In the genomic region with DNA sequence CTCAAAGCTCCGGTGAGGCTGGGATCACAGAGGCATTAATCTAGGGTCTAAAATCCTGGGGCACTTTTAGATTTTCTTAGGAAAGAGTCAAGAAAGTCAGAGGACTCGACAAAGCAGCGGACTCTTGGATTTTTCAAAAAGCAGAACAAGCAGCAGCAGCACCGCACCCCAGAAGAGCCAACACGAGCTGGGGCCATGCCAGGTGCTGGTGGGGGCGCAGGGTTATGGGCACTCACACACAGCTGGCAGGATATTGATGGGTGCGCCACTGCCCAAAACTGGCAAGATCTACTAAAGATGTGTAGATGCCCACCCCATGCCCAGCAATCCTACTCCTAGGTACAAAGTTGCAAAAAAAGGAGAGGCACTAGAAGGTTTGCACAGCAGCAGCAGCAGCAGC, we compare ENCODE assay signal across 28 cellular contexts. TPM values are rescaled to one million over a fixed set of nuclear protein-coding genes. Genes with fewer than 3 reads are reported as not detected.
DNase-seq lines count a peak whose midpoint lies in the region; ATAC-seq, FAIRE-seq and TF ChIP-seq lines count a peak whose summit lies in the region.
"Had no signal": no experiment of that assay in that cellular context is flagged by ENCODE, and none has a peak within 500 bp of the region (broad histone marks: within the 10 kb centered on the region; RNA-seq: fewer than 3 reads in every experiment).

No MANE protein-coding gene starts in this region.

- BruUV-seq in K562 (replicated peaks; lab: Mats Ljungman, UMichigan), result no TSS peak

- H2AFZ ChIP-seq in GM23338 (peak overlapping the region; percentile 78), K562 (ENCODE audit: low read depth, low read length) (peak overlapping the region; percentile 88)

- H3K4me2 ChIP-seq in GM23338 (no peak overlapping the region), K562 (ENCODE audit: insufficient read depth, low read length) (no peak overlapping the region; the same call in 1 of the 2 replicates)

- H3K4me1 Mint-ChIP-seq in GM23338, result peaks cover 17% of the 10 kb centered on the region
- peaks cover 5 to 6% (median 6%) of the 10 kb centered on the region in 3 donors for H3K4me1 Mint-ChIP-seq in naive B cell

- H3K36me3 ChIP-seq in GM23338 (ENCODE audit: insufficient read depth) (no peaks in the 10 kb centered on the region), K562 (ENCODE audit: control insufficient read depth, insufficient read depth, low read length) (no peaks in the 10 kb centered on the region), tibial nerve (no peaks in the 10 kb centered on the region)
- H3K36me3 ChIP-seq: esophagus squamous epithelium, HAP-1, heart left ventricle, left lung had no signal

- H3K27me3 ChIP-seq in GM23338 (ENCODE audit: insufficient read depth) (no peaks in the 10 kb centered on the region), K562 (ENCODE audit: control insufficient read depth in 2 of 2, insufficient read depth in 2 of 2, low read length in 2 of 2) (no peaks in the 10 kb centered on the region), tibial nerve (no peaks in the 10 kb centered on the region)
- H3K27me3 ChIP-seq: esophagus squamous epithelium, heart left ventricle, left lung had no signal

- no peak for TF ChIP-seq EP300 in K562 (IDR thresholded peaks at IDR 0.05; ENCODE audit: low read length)
- TF ChIP-seq EP300 in tibial nerve (IDR thresholded peaks at IDR 0.05), result no peak

- in situ Hi-C loops in K562 (cut with MboI), result no loop called here

- H3K36me3 Mint-ChIP-seq in GM23338 (ENCODE audit: low read depth) (no peaks in the 10 kb centered on the region), naive B cell (no peaks in the 10 kb centered on the region)
- H3K36me3 Mint-ChIP-seq: T-cell had no signal

- H3K79me2 ChIP-seq in GM23338 (replicated peaks; ENCODE audit: insufficient read depth), result no peaks in the 10 kb centered on the region
- H3K79me2 ChIP-seq in K562 (ENCODE audit: control insufficient read depth, insufficient read depth, low read length), result no peaks in the 10 kb centered on the region

- no peaks in the 10 kb centered on the region for H3F3A ChIP-seq in GM23338 (replicated peaks; ENCODE audit: low read depth)

- H3K9me3 ChIP-seq in K562 (replicated peaks; ENCODE audit: control insufficient read depth, insufficient read depth, low read depth, low read length), result no peaks in the 10 kb centered on the region
- no peaks in the 10 kb centered on the region for H3K9me3 ChIP-seq in tibial nerve
- H3K9me3 ChIP-seq: esophagus squamous epithelium, HAP-1, heart left ventricle, left lung, psoas muscle had no signal

- peaks cover 12% of the 10 kb centered on the region for H3K4me1 ChIP-seq in GM23338 (ENCODE audit: insufficient read depth)
- peaks cover 8 to 59% of the 10 kb centered on the region in 2 experiments; a peak in 3 of 5 replicates for H3K4me1 ChIP-seq in K562 (replicated peaks in 1 of 2; ENCODE audit: control insufficient read depth in 2 of 2, insufficient read depth in 2 of 2, low read length in 2 of 2)
- peaks cover 0 to 39% (median 25%) of the 10 kb centered on the region in 4 donors for H3K4me1 ChIP-seq in tibial nerve
- H3K4me1 ChIP-seq: foreskin keratinocyte, HAP-1 had no signal

- no peaks in the 10 kb centered on the region for H3K9me2 ChIP-seq in GM23338 (ENCODE audit: insufficient read depth)

- H3K9me1 ChIP-seq in K562 (ENCODE audit: control insufficient read depth, insufficient read depth, low read length), result no peaks in the 10 kb centered on the region

- no peak for TF ChIP-seq POLR2A in K562 (conservative IDR thresholded peaks at IDR 0.05)
- no peak for TF ChIP-seq POLR2A in tibial nerve (IDR thresholded peaks at IDR 0.05)

- peak overlapping the region; percentile 46 to 89 for H3K9ac ChIP-seq in K562 (ENCODE audit: insufficient read depth in 1 of 2, low read depth in 2 of 2, low read length in 2 of 2)

- H3K27ac ChIP-seq in GM23338 (ENCODE audit: low read depth), result no peak overlapping the region
- peak overlapping the region; percentile 54; the same call in 2 of the 3 replicates for H3K27ac ChIP-seq in K562 (ENCODE audit: extremely low read depth, low read depth, low read length)
- H3K27ac ChIP-seq in tibial nerve, result peak overlapping the region; percentile 5 to 71 (median 52)
- H3K27ac ChIP-seq: foreskin keratinocyte, left lung, psoas muscle, RWPE1 had no signal

- H4K20me1 ChIP-seq in GM23338 (replicated peaks; ENCODE audit: insufficient read depth) (no peaks in the 10 kb centered on the region), K562 (replicated peaks; ENCODE audit: control insufficient read depth, insufficient read depth, low read length) (no peaks in the 10 kb centered on the region)

- H3K27me3 Mint-ChIP-seq in GM23338 (ENCODE audit: insufficient read depth, low read depth, poor library complexity) (peaks cover 16% of the 10 kb centered on the region), naive B cell (no peaks in the 10 kb centered on the region)
- H3K27me3 Mint-ChIP-seq: activated CD4-positive, alpha-beta T cell treated with anti-CD3 and anti-CD28 coated beads, Interleukin-2, amount 10 ng/mL, durations not matched to agents 7 days and 5 days; activated T-cell treated with anti-CD3 and anti-CD28 coated beads, Interleukin-2, amount 50 U/mL, for 24 hours; central memory CD8-positive, alpha-beta T cell; T-cell had no signal

- no peak overlapping the region for H3K4me3 ChIP-seq in GM23338
- no peak overlapping the region for H3K4me3 ChIP-seq in K562
- no peak overlapping the region for H3K4me3 ChIP-seq in tibial nerve
- H3K4me3 ChIP-seq: esophagus squamous epithelium, GM12878, HAP-1, heart left ventricle, left lung, psoas muscle had no signal

- H3K4me3 Mint-ChIP-seq in GM23338 (no peak overlapping the region), naive B cell (peak overlapping the region in 2 of 8 donors; percentile 57 to 63)
- H3K4me3 Mint-ChIP-seq: activated B cell treated with CpG ODN at 0.5 μM for 24 hours; activated CD4-positive, alpha-beta T cell treated with anti-CD3 and anti-CD28 coated beads, Interleukin-2, amount 10 ng/mL, durations not matched to agents 7 days and 5 days; activated T-cell treated with anti-CD3 and anti-CD28 coated beads, Interleukin-2, amount 50 U/mL, for 24 hours; central memory CD8-positive, alpha-beta T cell; dendritic cell treated with granulocyte-macrophage colony-stimulating factor and Interleukin-4, amounts not matched to agents 40 ng/mL and 50 ng/mL, for 4 days; T-cell had no signal

- H3K9me3 Mint-ChIP-seq in GM23338, result no peaks in the 10 kb centered on the region
- no peaks in the 10 kb centered on the region for H3K9me3 Mint-ChIP-seq in naive B cell
- H3K9me3 Mint-ChIP-seq: activated B cell treated with CpG ODN at 0.5 μM for 24 hours; activated CD4-positive, alpha-beta T cell treated with anti-CD3 and anti-CD28 coated beads, Interleukin-2, amount 10 ng/mL, durations not matched to agents 7 days and 5 days; activated T-cell treated with anti-CD3 and anti-CD28 coated beads, Interleukin-2, amount 50 U/mL, for 24 hours; central memory CD8-positive, alpha-beta T cell; dendritic cell treated with granulocyte-macrophage colony-stimulating factor and Interleukin-4, amounts not matched to agents 40 ng/mL and 50 ng/mL, for 4 days; T-cell had no signal

- CTCF ChIA-PET in K562 (lab: Yijun Ruan, JAX; ENCODE audit: low intra/inter-chr PET ratio), result no interaction called here

- intact Hi-C loops in K562 (cut with micrococcal nuclease), result no loop called here

- DNase-seq in GM23338 (ENCODE audit: low spot score), result no peak
- DNase-seq in K562 (ENCODE audit: extremely low read depth in 1 of 4, low spot score in 3 of 4), result no peak
- DNase-seq in naive B cell, result no peak
- no peak for DNase-seq in tibial nerve (ENCODE audit: low spot score in 2 of 2)
- no peak for DNase-seq in NCI-H2081 treated with DMSO at 0.1 percent for 48 hours (lab: John Stamatoyannopoulos, UW)
- DNase-seq in NCI-H446 (lab: John Stamatoyannopoulos, UW), result no peak
- DNase-seq: activated B cell treated with CpG ODN at 0.5 μM for 24 hours; activated CD4-positive, alpha-beta T cell treated with anti-CD3 and anti-CD28 coated beads, Interleukin-2, amount 10 ng/mL, durations not matched to agents 7 days and 5 days; activated gamma-delta T cell treated with Interleukin-2 at 50 U/mL for 16 hours; activated T-cell treated with anti-CD3 and anti-CD28 coated beads, Interleukin-2, amount 50 U/mL, for 24 hours; esophagus squamous epithelium; foreskin keratinocyte; heart left ventricle; left lung; NCI-H1048; NCI-H446 treated with DMSO at 0.1 percent for 48 hours; NCI-H774; occipital lobe; psoas muscle; stimulated activated CD4-positive, alpha-beta T cell treated with anti-CD3 and anti-CD28 coated beads, Interleukin-4, amount 100 ng/mL, for 24 hours; T-cell had no signal

- no peak for FAIRE-seq in K562 (lab: Jason Lieb, UNC)
- FAIRE-seq: GM12878, HepG2 had no signal

- H3K27ac Mint-ChIP-seq in GM23338 (no peak overlapping the region), naive B cell (peak overlapping the region in 1 of 6 donors; percentile 8)
- H3K27ac Mint-ChIP-seq: activated B cell treated with CpG ODN at 0.5 μM for 24 hours; activated CD4-positive, alpha-beta T cell treated with anti-CD3 and anti-CD28 coated beads, Interleukin-2, amount 10 ng/mL, durations not matched to agents 7 days and 5 days; activated T-cell treated with anti-CD3 and anti-CD28 coated beads, Interleukin-2, amount 50 U/mL, for 24 hours; dendritic cell treated with granulocyte-macrophage colony-stimulating factor and Interleukin-4, amounts not matched to agents 40 ng/mL and 50 ng/mL, for 4 days had no signal

- TF ChIP-seq RAD21 in K562 (CRISPR knock-in tag; conservative IDR thresholded peaks at IDR 0.05 in 1 of 2, IDR thresholded peaks at IDR 0.05 in 1 of 2), result no peak

- TF ChIP-seq CTCF in GM23338 (conservative IDR thresholded peaks at IDR 0.05; ENCODE audit: low read depth in 2 of 2), result no peak
- no peak for TF ChIP-seq CTCF in K562 (IDR thresholded peaks at IDR 0.05 in 2 of 3, conservative IDR thresholded peaks at IDR 0.05 in 1 of 3; ENCODE audit: insufficient read depth in 2 of 3, low read depth in 1 of 3, low read length in 3 of 3)
- TF ChIP-seq CTCF in tibial nerve (IDR thresholded peaks at IDR 0.05), result no peak

- WGBS in K562 (ENCODE audit: insufficient coverage, low coverage, missing lambda C conversion rate), result 92% methylated on average over 7 of the region's 7 CpGs
- WGBS in tibial nerve, 2 donors, result 53 to 60% methylated on average over 7 of the region's 7 CpGs

- no peak for ATAC-seq in GM23338
- no peak for ATAC-seq in K562
- peak; percentile 64 to 70 for ATAC-seq in naive B cell (ENCODE audit: low read depth in 2 of 2)
- ATAC-seq in HG03571 (IDR thresholded peaks at IDR 0.05; ENCODE audit: unreplicated experiment), result no peak
- ATAC-seq: foreskin keratinocyte, GM12878, heart left ventricle, left lung, psoas muscle had no signal

- POLR2A ChIA-PET in K562 (lab: Yijun Ruan, JAX), result interaction anchor here (0.6 to 1.1 kb wide), 6 partner anchors 9 to 43 kb away, joined by 3 to 6 read pairs (median 3); no protein-coding TSS in a partner anchor

RNA-seq across cellular contexts. Expression of a gene that starts 33.9 kb away (rescaled TPM):
- total RNA-seq in GM23338 (2014; rRNA removed; shearing (Covaris generic)), result 69.7 and 80.7 TPM in 2 replicates
- polyA plus RNA-seq in GM23338 (2016; fragmentation: Nextera tagmentation; extraction: Ambion mirVana) (15.4 and 16.8 TPM in 2 replicates), K562 (2011; rRNA removed) (59.7 and 110 TPM in 2 replicates), K562 (2014; fragmentation: Illumina TruSeq; extraction: Trizol) (21.8 and 29.4 TPM in 2 replicates), K562 (2014; fragmentation: Nextera tagmentation; extraction: Ambion mirVana) (under 1 TPM; 0.32 to 0.89 TPM), K562 (2014; rRNA removed) (35.5 and 36.2 TPM in 2 replicates), naive B cell (ENCODE audit: low read depth in 6 of 6) (under 1 TPM in 1 of 6 donors, not detected in 5; 0.82 TPM)
- 229 and 466 TPM in 2 replicates for total RNA-seq in K562 (2011; cell fraction: chromatin; rRNA removed; ENCODE audit: low replicate concordance)
- total RNA-seq in K562 (2011; cell fraction: nucleolus; rRNA removed), result 309 and 326 TPM in 2 replicates
- 244 and 282 TPM in 2 replicates for total RNA-seq in K562 (2011; cell fraction: nucleoplasm; rRNA removed)
- total RNA-seq in K562 (2014; rRNA removed) (28.8 and 35.6 TPM in 2 replicates), K562 (2014; rRNA removed; fragmentation: Illumina TruSeq; extraction: Trizol) (7.3 and 9.5 TPM in 2 replicates), K562 (2015; rRNA removed; fragmentation: Illumina TruSeq; extraction: Trizol) (23.9 and 24.6 TPM in 2 replicates), K562 (2021) (45.2 and 54.4 TPM in 2 replicates), tibial nerve (100 to 1,000 TPM; 120 to 181 (median 147) TPM)
- polyA plus RNA-seq in K562 (2011; cell fraction: cytosol; rRNA removed), result 50.2 and 68.3 TPM in 2 replicates
- 313 and 392 TPM in 2 replicates for polyA plus RNA-seq in K562 (2011; cell fraction: nucleus; rRNA removed)
- polyA plus RNA-seq in K562 (2012), result 39.1 and 59.5 TPM in 2 replicates
- polyA minus RNA-seq in K562 (2011; rRNA and poly(A)+ RNA removed), result 56.4 and 73.7 TPM in 2 replicates
- 58.2 and 59.2 TPM in 2 replicates for polyA minus RNA-seq in K562 (2011; cell fraction: cytosol; rRNA and poly(A)+ RNA removed)
- polyA minus RNA-seq in K562 (2011; cell fraction: nucleus; rRNA and poly(A)+ RNA removed), result 58.7 and 72.1 TPM in 2 replicates

RNA-seq across cellular contexts. Expression of a gene that starts 46.0 kb away (rescaled TPM):
- total RNA-seq in GM23338 (2014; rRNA removed; shearing (Covaris generic)), result 17.5 and 18.3 TPM in 2 replicates
- 32.0 and 33.8 TPM in 2 replicates for polyA plus RNA-seq in GM23338 (2016; fragmentation: Nextera tagmentation; extraction: Ambion mirVana)
- 39.7 and 71.7 TPM in 2 replicates for total RNA-seq in K562 (2011; cell fraction: chromatin; rRNA removed; ENCODE audit: low replicate concordance)
- total RNA-seq in K562 (2011; cell fraction: nucleolus; rRNA removed), result 42.2 and 44.1 TPM in 2 replicates
- 34.4 and 37.9 TPM in 2 replicates for total RNA-seq in K562 (2011; cell fraction: nucleoplasm; rRNA removed)
- total RNA-seq in K562 (2014; rRNA removed), result 33.1 and 50.4 TPM in 2 replicates
- total RNA-seq in K562 (2014; rRNA removed; fragmentation: Illumina TruSeq; extraction: Trizol), result 5.7 and 8.2 TPM in 2 replicates
- total RNA-seq in K562 (2015; rRNA removed; fragmentation: Illumina TruSeq; extraction: Trizol), result 21.2 and 21.9 TPM in 2 replicates
- total RNA-seq in K562 (2021), result 29.8 and 31.2 TPM in 2 replicates
- 23.8 and 33.3 TPM in 2 replicates for polyA plus RNA-seq in K562 (2011; rRNA removed)
- 27.1 and 60.5 TPM in 2 replicates for polyA plus RNA-seq in K562 (2011; cell fraction: cytosol; rRNA removed)
- polyA plus RNA-seq in K562 (2011; cell fraction: nucleus; rRNA removed), result 58.3 and 92.0 TPM in 2 replicates
- polyA plus RNA-seq in K562 (2012), result 28.4 and 31.7 TPM in 2 replicates
- polyA plus RNA-seq in K562 (2014; fragmentation: Illumina TruSeq; extraction: Trizol), result 15.0 and 22.7 TPM in 2 replicates
- 10 to 100 TPM; 16.7 to 26.0 TPM for polyA plus RNA-seq in K562 (2014; fragmentation: Nextera tagmentation; extraction: Ambion mirVana)
- polyA plus RNA-seq in K562 (2014; rRNA removed), result 28.1 and 48.3 TPM in 2 replicates
- polyA minus RNA-seq in K562 (2011; rRNA and poly(A)+ RNA removed), result 6.6 and 8.9 TPM in 2 replicates
- polyA minus RNA-seq in K562 (2011; cell fraction: cytosol; rRNA and poly(A)+ RNA removed), result 7.1 and 9.9 TPM in 2 replicates
- polyA minus RNA-seq in K562 (2011; cell fraction: nucleus; rRNA and poly(A)+ RNA removed), result 15.1 and 21.2 TPM in 2 replicates
- 10 to 100 TPM in 5 of 6 donors, 1 to 10 TPM in 1; 7.3 to 22.8 (median 20.0) TPM for polyA plus RNA-seq in naive B cell (ENCODE audit: low read depth in 6 of 6)
- total RNA-seq in tibial nerve, result 10 to 100 TPM; 13.8 to 23.7 (median 19.5) TPM

RNA-seq across cellular contexts. Expression of a gene that starts 60.0 kb away (rescaled TPM):
- 4.0 and 6.5 TPM in 2 replicates for total RNA-seq in GM23338 (2014; rRNA removed; shearing (Covaris generic))
- polyA plus RNA-seq in GM23338 (2016; fragmentation: Nextera tagmentation; extraction: Ambion mirVana), result 2.9 and 5.0 TPM in 2 replicates
- total RNA-seq in K562 (2011; cell fraction: chromatin; rRNA removed; ENCODE audit: low replicate concordance), result 20.7 and 42.5 TPM in 2 replicates
- total RNA-seq in K562 (2011; cell fraction: nucleolus; rRNA removed), result 27.0 and 27.3 TPM in 2 replicates
- 19.0 and 21.1 TPM in 2 replicates for total RNA-seq in K562 (2011; cell fraction: nucleoplasm; rRNA removed)
- total RNA-seq in K562 (2014; rRNA removed), result 2.7 and 3.1 TPM in 2 replicates
- total RNA-seq in K562 (2014; rRNA removed; fragmentation: Illumina TruSeq; extraction: Trizol), result 1.8 and 2.0 TPM in 2 replicates
- total RNA-seq in K562 (2015; rRNA removed; fragmentation: Illumina TruSeq; extraction: Trizol), result 2.9 and 4.5 TPM in 2 replicates
- 2.8 and 4.1 TPM in 2 replicates for total RNA-seq in K562 (2021)
- polyA plus RNA-seq in K562 (2011; rRNA removed), result 4.8 and 7.5 TPM in 2 replicates
- polyA plus RNA-seq in K562 (2011; cell fraction: cytosol; rRNA removed), result 2.9 and 5.5 TPM in 2 replicates
- 40.8 and 73.8 TPM in 2 replicates for polyA plus RNA-seq in K562 (2011; cell fraction: nucleus; rRNA removed)
- 3.4 and 10.6 TPM in 2 replicates for polyA plus RNA-seq in K562 (2012)
- polyA plus RNA-seq in K562 (2014; fragmentation: Illumina TruSeq; extraction: Trizol), result 2.7 and 3.1 TPM in 2 replicates
- under 1 TPM; 0.32 to 0.34 TPM for polyA plus RNA-seq in K562 (2014; fragmentation: Nextera tagmentation; extraction: Ambion mirVana)
- 4.5 and 5.8 TPM in 2 replicates for polyA plus RNA-seq in K562 (2014; rRNA removed)
- polyA minus RNA-seq in K562 (2011; rRNA and poly(A)+ RNA removed), result 1.2 and 2.2 TPM in 2 replicates
- 0.95 and 2.6 TPM in 2 replicates for polyA minus RNA-seq in K562 (2011; cell fraction: cytosol; rRNA and poly(A)+ RNA removed)
- 6.3 and 6.9 TPM in 2 replicates for polyA minus RNA-seq in K562 (2011; cell fraction: nucleus; rRNA and poly(A)+ RNA removed)
- 1 to 10 TPM in 3 of 6 donors, under 1 TPM in 1, not detected in 2; 0.44 to 1.4 (median 1.1) TPM for polyA plus RNA-seq in naive B cell (ENCODE audit: low read depth in 6 of 6)
- 10 to 100 TPM in 2 of 4 donors, 1 to 10 TPM in 2; 6.1 to 23.1 (median 11.2) TPM for total RNA-seq in tibial nerve

Comparison
In these comparisons a context has a peak if more than half of its experiments do, and no peak if none do; other contexts are left out.
1. ATAC-seq: peak in naive B cell (2 of 2); none in GM23338 (single experiment), K562 (single experiment) and HG03571 (single experiment).